In genomic region chr2:137009953-137010352, GRCh38 we compare ENCODE assay signal across 27 cellular contexts.
"Had no signal": no experiment of that assay in that cellular context is flagged by ENCODE, and none has a peak within 500 bp of the region (broad histone marks: within the 10 kb centered on the region; RNA-seq: fewer than 3 reads in every experiment).

No MANE protein-coding gene starts in this region.

- FAIRE-seq: small intestine had no signal

- H2AFZ ChIP-seq: neural progenitor cell, parathyroid adenoma had no signal

- H3K36me3 ChIP-seq: neural progenitor cell, ovary, right lobe of liver, sigmoid colon, stomach, thoracic aorta, thyroid gland, tibial nerve, upper lobe of left lung, uterus had no signal

- H3K9ac ChIP-seq: neural progenitor cell, parathyroid adenoma had no signal

- H3K27ac ChIP-seq: neural progenitor cell, ovary, parathyroid adenoma, psoas muscle, right lobe of liver, sigmoid colon, stomach, thoracic aorta, thyroid gland, tibial nerve, upper lobe of left lung, uterus had no signal

- H3K4me2 ChIP-seq: neural progenitor cell had no signal

- ATAC-seq: naive thymus-derived CD8-positive, alpha-beta T cell; natural killer cell treated with Interleukin-12 subunit alpha and Interleukin-12 subunit beta and Interleukin-15 and Interleukin-18, amount 100 ng/mL, for 72 hours; psoas muscle; right cardiac atrium; right lobe of liver; stimulated activated effector memory CD8-positive, alpha-beta T cell treated with anti-CD3 and anti-CD28 coated beads, Interleukin-12 subunit alpha, Interleukin-12 subunit beta, amount 100 ng/mL, for 72 hours; stimulated activated naive B cell treated with anti-CD40 and anti-IgM and Interleukin-4, amounts not matched to agents 10 μg/mL and 1 μg/mL and 100 μg/mL, for 72 hours had no signal

- DNase-seq: naive thymus-derived CD8-positive, alpha-beta T cell; nephron progenitor cell; occipital lobe; ovary; posterior cingulate gyrus; psoas muscle; right cardiac atrium; right lobe of liver; sigmoid colon; small intestine; stimulated activated CD4-positive, alpha-beta T cell treated with anti-CD3 and anti-CD28 coated beads, Interleukin-15, amount 100 ng/mL, for 24 hours; stimulated activated CD4-positive, alpha-beta T cell treated with anti-CD3 and anti-CD28 coated beads, Interleukin-2, amount 100 ng/mL, for 24 hours; stimulated activated CD4-positive, alpha-beta T cell treated with anti-CD3 and anti-CD28 coated beads, Interleukin-2, amount 100 ng/mL, for 48 hours; stimulated activated CD4-positive, alpha-beta T cell treated with anti-CD3 and anti-CD28 coated beads, Interleukin-4, amount 100 ng/mL, for 24 hours; stimulated activated naive B cell treated with anti-CD40 and anti-IgM and Interleukin-4, amounts not matched to agents 10 μg/mL and 1 μg/mL and 100 μg/mL, for 72 hours; stimulated activated naive CD4-positive, alpha-beta T cell treated with Interleukin-2 at 50 U/mL for 16 hours; stomach; thyroid gland; trophoblast cell; upper lobe of left lung; uterus had no signal

- H3K27me3 ChIP-seq: neural progenitor cell, ovary, right lobe of liver, sigmoid colon, stomach, thyroid gland, tibial nerve, upper lobe of left lung, uterus had no signal

- H3K79me2 ChIP-seq: parathyroid adenoma had no signal

- H3K4me3 ChIP-seq: neural progenitor cell, ovary, psoas muscle, right lobe of liver, sigmoid colon, stomach, thoracic aorta, thyroid gland, tibial nerve, upper lobe of left lung, uterus had no signal

- H3K9me3 ChIP-seq: ovary, psoas muscle, right lobe of liver, sigmoid colon, stomach, thoracic aorta, thyroid gland, tibial nerve, upper lobe of left lung, uterus had no signal

- H3K4me1 ChIP-seq: neural progenitor cell, parathyroid adenoma, psoas muscle, right lobe of liver, sigmoid colon, stomach, thyroid gland, tibial nerve, upper lobe of left lung, uterus had no signal
